Comparison of ENCODE assay signal across 18 cellular contexts in the genomic region with DNA sequence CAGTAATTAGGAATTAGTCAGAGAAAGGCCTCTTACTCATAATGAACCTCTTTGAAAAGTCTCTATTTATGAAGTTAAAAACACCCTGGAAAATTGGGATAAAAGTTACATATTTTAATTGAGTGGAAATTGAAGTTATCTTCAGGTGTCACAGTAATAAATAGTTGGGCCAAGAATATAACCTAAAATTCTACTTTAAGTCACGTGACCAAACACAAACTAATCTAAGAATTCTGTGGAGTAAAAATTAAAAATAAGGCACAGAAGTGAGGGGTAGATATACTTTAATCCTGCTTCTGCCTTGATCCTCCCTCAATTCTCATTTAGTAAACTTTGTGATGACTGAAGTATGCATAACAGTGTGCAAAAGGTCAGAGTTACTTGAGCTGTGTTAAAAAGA.
A peak's percentile ranks its signal among the peaks of the same experiment; 100 is the strongest.
DNase-seq lines count a peak whose midpoint lies in the region; ATAC-seq and TF ChIP-seq lines count a peak whose summit lies in the region.
"Had no signal": no experiment of that assay in that cellular context is flagged by ENCODE, and none has a peak within 500 bp of the region (broad histone marks: within the 10 kb centered on the region; RNA-seq: fewer than 3 reads in every experiment).

No MANE protein-coding gene starts in this region.

- no peak overlapping the region for H2BK15ac ChIP-seq in mesenchymal stem cell (ENCODE audit: low read depth, poor library complexity, severe bottlenecking)

- no peak overlapping the region for H2BK5ac ChIP-seq in mesenchymal stem cell (ENCODE audit: low read depth, low read length, poor library complexity, severe bottlenecking)

- no peak overlapping the region for H4K91ac ChIP-seq in mesenchymal stem cell (ENCODE audit: low read length)

- H3K36me3 Mint-ChIP-seq in HFFc6 (ENCODE audit: low read depth) = peaks cover 60% of the 10 kb centered on the region
- H3K36me3 Mint-ChIP-seq: CD4-positive, alpha-beta memory T cell had no signal

- H2AK5ac ChIP-seq in mesenchymal stem cell (ENCODE audit: low read length, severe bottlenecking) = no peak overlapping the region

- H3K23ac ChIP-seq in mesenchymal stem cell (ENCODE audit: low read length in 2 of 2) = no peak overlapping the region

- H3K4me2 ChIP-seq in mesenchymal stem cell (ENCODE audit: low read length, poor library complexity, severe bottlenecking) = no peak overlapping the region
- H3K4me2 ChIP-seq: A549, GM23338 had no signal

- H3K4me1 Mint-ChIP-seq in HFFc6 (ENCODE audit: low read depth) = peaks cover 77% of the 10 kb centered on the region
- H3K4me1 Mint-ChIP-seq: CD4-positive, alpha-beta memory T cell; GM23338; H9 had no signal

- WGBS in mesenchymal stem cell = no CpG with 5 or more reads among the region's 1 CpG

- H3K4ac ChIP-seq in mesenchymal stem cell (ENCODE audit: low read depth in 1 of 2, low read length in 2 of 2) = no peak overlapping the region

- H3K27me3 ChIP-seq in ACC112 (ENCODE audit: insufficient read depth, low read length) = no peaks in the 10 kb centered on the region
- no peaks in the 10 kb centered on the region for H3K27me3 ChIP-seq in adipocyte (replicated peaks; ENCODE audit: control insufficient read depth, insufficient read depth, low read length)
- H3K27me3 ChIP-seq in mesenchymal stem cell (ENCODE audit: control insufficient read depth in 1 of 2, insufficient read depth in 1 of 2, low read length in 2 of 2) = no peaks in the 10 kb centered on the region

- H3K27ac ChIP-seq in ACC112 (ENCODE audit: low read depth, low read length) (peak overlapping the region; percentile 56), mesenchymal stem cell (ENCODE audit: low read length, poor library complexity, severe bottlenecking) (no peak overlapping the region)
- H3K27ac ChIP-seq: A549 had no signal

- ATAC-seq in GM18519 (IDR thresholded peaks at IDR 0.05; ENCODE audit: low FRiP score, unreplicated experiment) = no peak
- ATAC-seq: A549, GM23338 had no signal

- H3K79me1 ChIP-seq in mesenchymal stem cell (replicated peaks; ENCODE audit: low read length, poor library complexity, severe bottlenecking) = peaks cover 13% of the 10 kb centered on the region

- no peak overlapping the region for H2BK12ac ChIP-seq in mesenchymal stem cell (ENCODE audit: low read length in 2 of 2)

- peak overlapping the region; percentile 29 for H3K9ac ChIP-seq in adipocyte (ENCODE audit: low read length)
- H3K9ac ChIP-seq in mesenchymal stem cell (ENCODE audit: low read length) = peak overlapping the region; percentile 26

- H3K79me2 ChIP-seq in ACC112 (ENCODE audit: control insufficient read depth, insufficient read depth, low read length, unreplicated experiment) = peaks cover 14% of the 10 kb centered on the region

- TF ChIP-seq CTCF in HFFc6 (IDR thresholded peaks at IDR 0.05) = no peak
- TF ChIP-seq CTCF in GM10266 (IDR thresholded peaks at IDR 0.05; ENCODE audit: control insufficient read depth, insufficient read depth, low read depth, missing control alignments) = no peak

- H3K4me1 ChIP-seq in ACC112 (ENCODE audit: control insufficient read depth, insufficient read depth, low read length, unreplicated experiment) (peaks cover 44% of the 10 kb centered on the region), adipocyte (ENCODE audit: control insufficient read depth, insufficient read depth, low read length) (peaks cover 37% of the 10 kb centered on the region), mesenchymal stem cell (ENCODE audit: control insufficient read depth, insufficient read depth, low read depth, low read length) (no peaks in the 10 kb centered on the region)

- no peaks in the 10 kb centered on the region for H3K9me3 Mint-ChIP-seq in HFFc6
- H3K9me3 Mint-ChIP-seq: GM23338, H9 had no signal

- DNase-seq in HFFc6 = no peak
- DNase-seq in adipocyte (ENCODE audit: low read depth) = no peak
- DNase-seq in mesenchymal stem cell = no peak
- no peak for DNase-seq in NAMALWA (ENCODE audit: low spot score)
- DNase-seq in GM10266 (ENCODE audit: extremely low spot score) = no peak
- DNase-seq: 8988T; C1 segment of cervical spinal cord; Calu3; CD4-positive, alpha-beta memory T cell; COR-L47; DMS53; DMS79 treated with DMSO at 0.1 percent for 48 hours; GF-D8; H9 had no signal

- H3K4me3 ChIP-seq in ACC112 (ENCODE audit: low read depth, low read length) (no peak overlapping the region), adipocyte (ENCODE audit: low read length) (no peak overlapping the region), mesenchymal stem cell (ENCODE audit: insufficient read depth in 1 of 2, low read depth in 1 of 2, low read length in 2 of 2) (no peak overlapping the region)
- H3K4me3 ChIP-seq: A549, GM23338 had no signal

- H3K9me3 ChIP-seq in adipocyte (ENCODE audit: control insufficient read depth, low read length) (no peaks in the 10 kb centered on the region), mesenchymal stem cell (ENCODE audit: control insufficient read depth, low read length) (no peaks in the 10 kb centered on the region)
- H3K9me3 ChIP-seq: A549 had no signal

- no peak overlapping the region for H3K14ac ChIP-seq in mesenchymal stem cell (ENCODE audit: low read length in 2 of 2)

- H2AFZ ChIP-seq in ACC112 (ENCODE audit: low read length, unreplicated experiment) (peak overlapping the region; percentile 3), mesenchymal stem cell (ENCODE audit: low read depth, low read length) (no peak overlapping the region)
- H2AFZ ChIP-seq: GM23338 had no signal

- H2BK120ac ChIP-seq in mesenchymal stem cell (ENCODE audit: low read depth, low read length) = no peak overlapping the region

- H4K8ac ChIP-seq in mesenchymal stem cell (ENCODE audit: low read length) = no peak overlapping the region

- no peak overlapping the region for H3K4me3 Mint-ChIP-seq in HFFc6
- H3K4me3 Mint-ChIP-seq: CD4-positive, alpha-beta memory T cell; GM23338; H9 had no signal

- H3K36me3 ChIP-seq in ACC112 (ENCODE audit: insufficient read depth, low read length) (peaks cover 11% of the 10 kb centered on the region; the same call in 1 of the 2 replicates), adipocyte (ENCODE audit: control insufficient read depth, insufficient read depth, low read length, severe bottlenecking) (peaks cover 33% of the 10 kb centered on the region), mesenchymal stem cell (ENCODE audit: control insufficient read depth in 1 of 2, insufficient read depth in 2 of 2, low read depth in 1 of 2, low read length in 2 of 2) (peaks cover 0 to 36% of the 10 kb centered on the region in 2 experiments)

- H3K27me3 Mint-ChIP-seq in HFFc6 (ENCODE audit: insufficient read depth) = no peaks in the 10 kb centered on the region
- H3K27me3 Mint-ChIP-seq: CD4-positive, alpha-beta memory T cell had no signal

- H3K27ac Mint-ChIP-seq in HFFc6 = peak overlapping the region; percentile 23; the same call in 1 of the 2 replicates
- H3K27ac Mint-ChIP-seq: CD4-positive, alpha-beta memory T cell; GM23338 had no signal

- H3K18ac ChIP-seq in mesenchymal stem cell (ENCODE audit: low read depth in 1 of 2, low read length in 2 of 2) = no peak overlapping the region
